In genomic region chr2:101003278-101003775, GRCh38 we compare ENCODE assay signal across 8 cellular contexts. TPM values are rescaled to one million over a fixed set of nuclear protein-coding genes. Genes with fewer than 3 reads are reported as not detected.
A peak's percentile ranks its signal among the peaks of the same experiment; 100 is the strongest.
DNase-seq lines count a peak whose midpoint lies in the region; ATAC-seq and TF ChIP-seq lines count a peak whose summit lies in the region.

No MANE protein-coding gene starts in this region.

- peaks cover 61% of the 10 kb centered on the region for H3K36me3 ChIP-seq in WERI-Rb-1
- H3K36me3 ChIP-seq in gastroesophageal sphincter = peaks cover 2 to 51% of the 10 kb centered on the region in 2 donors
- peaks cover 37 to 49% (median 47%) of the 10 kb centered on the region in 3 donors for H3K36me3 ChIP-seq in skeletal muscle tissue (ENCODE audit: control insufficient read depth in 3 of 3, insufficient read depth in 3 of 3, low read length in 3 of 3)

- H3K4me1 Mint-ChIP-seq in HFFc6 (ENCODE audit: low read depth) = peaks cover 54% of the 10 kb centered on the region

- peaks cover 59% of the 10 kb centered on the region for H3K36me3 Mint-ChIP-seq in HFFc6 (ENCODE audit: low read depth)

- no peak for TF ChIP-seq EP300 in gastroesophageal sphincter (IDR thresholded peaks at IDR 0.05)

- H3K27ac ChIP-seq in WERI-Rb-1 = peak overlapping the region; percentile 84
- peak overlapping the region; percentile 73 to 91 (median 88) for H3K27ac ChIP-seq in gastroesophageal sphincter
- peak overlapping the region; percentile 83 for H3K27ac ChIP-seq in skeletal muscle tissue (ENCODE audit: low read depth, low read length)

- H3K4me3 ChIP-seq in WERI-Rb-1 (ENCODE audit: low read depth, low read length) (peak overlapping the region; percentile 86), gastroesophageal sphincter (peak overlapping the region; percentile 88 to 91), skeletal muscle tissue (ENCODE audit: low read length in 3 of 3) (peak overlapping the region; percentile 92 to 95 (median 95))

- in situ Hi-C loops in G401 (cut with HindIII; ENCODE audit: low sequenced_read_pairs) = no loop called here

- H3K27me3 Mint-ChIP-seq in HFFc6 (ENCODE audit: insufficient read depth) = peaks cover 3% of the 10 kb centered on the region; the same call in 1 of the 2 replicates

- H3K9me3 ChIP-seq in WERI-Rb-1 (ENCODE audit: severe bottlenecking) (peaks cover 2% of the 10 kb centered on the region), gastroesophageal sphincter (no peaks in the 10 kb centered on the region), skeletal muscle tissue (ENCODE audit: control insufficient read depth in 3 of 3, low read length in 3 of 3) (no peaks in the 10 kb centered on the region)

- H3K9me3 Mint-ChIP-seq in HFFc6 = peaks cover 5% of the 10 kb centered on the region; the same call in 1 of the 2 replicates

- TF ChIP-seq POLR2A in gastroesophageal sphincter (IDR thresholded peaks at IDR 0.05) = no peak

- H3K27ac Mint-ChIP-seq in HFFc6 = peak overlapping the region; percentile 96

- DNase-seq in HFFc6 (no peak), WERI-Rb-1 (no peak), NCI-H446 treated with DMSO at 0.1 percent for 48 hours (lab: John Stamatoyannopoulos, UW) (no peak), G401 (ENCODE audit: low spot score) (no peak), GM19238 (ENCODE audit: insufficient read length, low spot score) (no peak)
- DNase-seq in activated CD4-positive, alpha-beta T cell treated with anti-CD3 and anti-CD28 coated beads, Interleukin-2, amount 50 U/mL, for 48 hours = no peak

- no peak for ATAC-seq in gastroesophageal sphincter

- TF ChIP-seq CTCF in HFFc6 (IDR thresholded peaks at IDR 0.05) (no peak), WERI-Rb-1 (IDR thresholded peaks at IDR 0.05; ENCODE audit: low read depth, low read length) (no peak), gastroesophageal sphincter (IDR thresholded peaks at IDR 0.05) (no peak)

- peak overlapping the region; percentile 78 to 96 (median 93) for H3K9ac ChIP-seq in skeletal muscle tissue (ENCODE audit: low read depth in 1 of 3, low read length in 3 of 3)

- 19 to 30% methylated on average over 12 of the region's 12 CpGs for WGBS in gastroesophageal sphincter (ENCODE audit: low coverage in 1 of 2), 2 donors

- H3K4me1 ChIP-seq in gastroesophageal sphincter (peaks cover 6 to 43% (median 9%) of the 10 kb centered on the region in 3 donors), skeletal muscle tissue (ENCODE audit: control insufficient read depth in 3 of 3, insufficient read depth in 3 of 3, low read length in 3 of 3) (peaks cover 14 to 25% (median 22%) of the 10 kb centered on the region in 3 donors)

- no peaks in the 10 kb centered on the region for H3K27me3 ChIP-seq in WERI-Rb-1 (ENCODE audit: insufficient read depth, low read depth, severe bottlenecking)
- no peaks in the 10 kb centered on the region for H3K27me3 ChIP-seq in gastroesophageal sphincter
- H3K27me3 ChIP-seq in skeletal muscle tissue (ENCODE audit: control insufficient read depth in 3 of 3, insufficient read depth in 3 of 3, low read length in 3 of 3) = no peaks in the 10 kb centered on the region

- H3K4me3 Mint-ChIP-seq in HFFc6 = peak overlapping the region; percentile 99

RNA-seq across cellular contexts. Expression of gene RPL31, which starts 1.2 kb away (rescaled TPM):
- 1,000 to 10,000 TPM in 5 of 6 experiments, 100 to 1,000 TPM in 1; 947 to 1,348 (median 1,137) TPM for total RNA-seq in HFFc6 (2021; fragmentation: NEBNext Ultra II Directional; extraction: Animal tissue kit (Norgen Biotek cat#: 25700))
- total RNA-seq in gastroesophageal sphincter (1,000 to 10,000 TPM in 3 of 4 donors, 100 to 1,000 TPM in 1; 715 to 2,331 (median 1,488) TPM), skeletal muscle tissue (1,432 TPM)
- 2,056 and 2,130 TPM in 2 replicates for total RNA-seq in G401 (2014; rRNA removed; shearing (Covaris generic))
